18 cellular contexts compared by ENCODE assay signal in the genomic region with DNA sequence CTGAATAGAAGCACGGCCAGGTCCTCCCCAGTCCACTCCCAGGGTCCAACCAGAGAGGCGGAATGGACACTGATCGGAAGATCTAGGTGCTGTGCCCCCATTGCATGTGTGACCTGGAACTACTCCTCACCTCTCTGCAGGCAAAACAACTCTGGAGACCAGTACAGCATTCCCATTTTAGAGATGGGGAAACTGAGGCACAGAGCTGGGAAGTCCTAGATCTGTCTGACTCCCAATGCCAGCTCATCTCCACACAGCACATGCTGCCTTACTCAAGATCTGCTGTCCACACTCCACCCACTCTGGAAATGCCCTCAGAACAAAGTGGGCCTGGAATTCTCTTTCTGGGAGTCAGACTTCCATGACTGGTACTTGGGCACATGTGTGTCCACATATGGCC. TPM values are rescaled to one million over a fixed set of nuclear protein-coding genes. Genes with fewer than 3 reads are reported as not detected.
DNase-seq lines count a peak whose midpoint lies in the region; FAIRE-seq and TF ChIP-seq lines count a peak whose summit lies in the region.
"Had no signal": no experiment of that assay in that cellular context is flagged by ENCODE, and none has a peak within 500 bp of the region (broad histone marks: within the 10 kb centered on the region; RNA-seq: fewer than 3 reads in every experiment).

No MANE protein-coding gene starts in this region.

- H4K8ac ChIP-seq in mesenchymal stem cell (ENCODE audit: low read length): no peak overlapping the region

- no peaks in the 10 kb centered on the region for H3K79me2 ChIP-seq in astrocyte (ENCODE audit: insufficient read depth, low read length)

- no peak overlapping the region for H3K18ac ChIP-seq in mesenchymal stem cell (ENCODE audit: low read depth in 1 of 2, low read length in 2 of 2)

- H3K23ac ChIP-seq in mesenchymal stem cell (ENCODE audit: low read length in 2 of 2): no peak overlapping the region

- peaks cover 2% of the 10 kb centered on the region for H3K9me3 Mint-ChIP-seq in astrocyte (ENCODE audit: unreplicated experiment)
- H3K9me3 Mint-ChIP-seq: GM23338, H9 had no signal

- peak overlapping the region in 1 of 11 experiments; percentile 76; a peak in 1 of 22 replicates for H3K27ac ChIP-seq in BLaER1 treated with 17β-estradiol and CSF1 and Interleukin-3, amounts not matched to agents 10 nM and 100 nM
- H3K27ac ChIP-seq in astrocyte (ENCODE audit: low read depth, low read length): no peak overlapping the region
- H3K27ac ChIP-seq in mesenchymal stem cell (ENCODE audit: low read length, poor library complexity, severe bottlenecking): no peak overlapping the region

- H3K36me3 ChIP-seq in BLaER1 treated with 17β-estradiol and CSF1 and Interleukin-3, amounts not matched to agents 10 nM and 100 nM: no peaks in the 10 kb centered on the region
- H3K36me3 ChIP-seq in astrocyte (ENCODE audit: insufficient read depth, low read length) (no peaks in the 10 kb centered on the region), mesenchymal stem cell (ENCODE audit: control insufficient read depth in 1 of 2, insufficient read depth in 2 of 2, low read depth in 1 of 2, low read length in 2 of 2) (no peaks in the 10 kb centered on the region), H7 (replicated peaks; ENCODE audit: control insufficient read depth, insufficient read depth, low read length) (no peaks in the 10 kb centered on the region)
- H3K36me3 ChIP-seq: BE2C had no signal

- peak overlapping the region; percentile 7 for H2AK5ac ChIP-seq in mesenchymal stem cell (ENCODE audit: low read length, severe bottlenecking)

- peak overlapping the region; percentile 79 to 98 (median 87) for H3K4me2 ChIP-seq in BLaER1 treated with 17β-estradiol and CSF1 and Interleukin-3, amounts not matched to agents 10 nM and 100 nM
- H3K4me2 ChIP-seq in astrocyte (ENCODE audit: low read length): no peak overlapping the region
- no peak overlapping the region for H3K4me2 ChIP-seq in mesenchymal stem cell (ENCODE audit: low read length, poor library complexity, severe bottlenecking)
- H3K4me2 ChIP-seq: GM23338 had no signal

- TF ChIP-seq CTCF in astrocyte (IDR thresholded peaks at IDR 0.05; ENCODE audit: insufficient read depth, low read depth, low read length): no peak

- H3K36me3 Mint-ChIP-seq in astrocyte (ENCODE audit: low read depth, unreplicated experiment): no peaks in the 10 kb centered on the region
- H3K36me3 Mint-ChIP-seq: CD4-positive, CD25-positive, alpha-beta regulatory T cell had no signal

- H4K91ac ChIP-seq in mesenchymal stem cell (ENCODE audit: low read length): no peak overlapping the region

- no peak for DNase-seq in astrocyte (ENCODE audit: low read depth)
- no peak for DNase-seq in mesenchymal stem cell
- no peak for DNase-seq in NCI-H1092 (lab: John Stamatoyannopoulos, UW)
- DNase-seq in H7: no peak
- DNase-seq in NCI-H1694 treated with DMSO at 0.1 percent for 48 hours (lab: John Stamatoyannopoulos, UW): no peak
- DNase-seq in RPMI8226: no peak
- DNase-seq: BE2C; Calu3; CD4-positive, CD25-positive, alpha-beta regulatory T cell; DMS 273 treated with DMSO at 0.1 percent for 48 hours; H9; IMR-90 had no signal

- H2BK12ac ChIP-seq in mesenchymal stem cell (ENCODE audit: low read length in 2 of 2): no peak overlapping the region

- no peak overlapping the region for H3K14ac ChIP-seq in mesenchymal stem cell (ENCODE audit: low read length in 2 of 2)

- no peaks in the 10 kb centered on the region for H3K9me3 ChIP-seq in BLaER1 treated with 17β-estradiol and CSF1 and Interleukin-3, amounts not matched to agents 10 nM and 100 nM (replicated peaks in 1 of 11)
- H3K9me3 ChIP-seq in astrocyte (ENCODE audit: insufficient read depth, low read depth, low read length) (no peaks in the 10 kb centered on the region), mesenchymal stem cell (ENCODE audit: control insufficient read depth, low read length) (no peaks in the 10 kb centered on the region)
- H3K9me3 ChIP-seq: BE2C had no signal

- peak overlapping the region; percentile 60 for H3K4me3 Mint-ChIP-seq in astrocyte (ENCODE audit: unreplicated experiment)
- H3K4me3 Mint-ChIP-seq: GM23338, H9 had no signal

- peaks cover 44 to 70% (median 63%) of the 10 kb centered on the region in 10 experiments for H3K4me1 ChIP-seq in BLaER1 treated with 17β-estradiol and CSF1 and Interleukin-3, amounts not matched to agents 10 nM and 100 nM
- peaks cover 12% of the 10 kb centered on the region for H3K4me1 ChIP-seq in astrocyte (ENCODE audit: insufficient read depth, low read length)
- H3K4me1 ChIP-seq in mesenchymal stem cell (ENCODE audit: control insufficient read depth, insufficient read depth, low read depth, low read length): peaks cover 53% of the 10 kb centered on the region
- H3K4me1 ChIP-seq: BE2C had no signal

- peaks cover 36% of the 10 kb centered on the region for H3K27me3 Mint-ChIP-seq in astrocyte (ENCODE audit: low read depth, unreplicated experiment)

- peak overlapping the region in 2 of 11 experiments; percentile 56 to 64; a peak in 1 of 22 replicates for H3K9ac ChIP-seq in BLaER1 treated with 17β-estradiol and CSF1 and Interleukin-3, amounts not matched to agents 10 nM and 100 nM
- H3K9ac ChIP-seq in astrocyte (ENCODE audit: low read length): no peak overlapping the region
- H3K9ac ChIP-seq in mesenchymal stem cell (ENCODE audit: low read length): no peak overlapping the region

- H3K4ac ChIP-seq in mesenchymal stem cell (ENCODE audit: low read depth in 1 of 2, low read length in 2 of 2): no peak overlapping the region

- H4K20me1 ChIP-seq in BLaER1 treated with 17β-estradiol and CSF1 and Interleukin-3, amounts not matched to agents 10 nM and 100 nM: peaks cover 0 to 8% (median 0%) of the 10 kb centered on the region in 11 experiments; a peak in 2 of 22 replicates
- H4K20me1 ChIP-seq in astrocyte (ENCODE audit: insufficient read depth, low read length): no peaks in the 10 kb centered on the region

- peaks cover 23 to 53% (median 49%) of the 10 kb centered on the region in 11 experiments for H3K27me3 ChIP-seq in BLaER1 treated with 17β-estradiol and CSF1 and Interleukin-3, amounts not matched to agents 10 nM and 100 nM
- H3K27me3 ChIP-seq in astrocyte (ENCODE audit: insufficient read depth, low read length) (peaks cover 13% of the 10 kb centered on the region), mesenchymal stem cell (ENCODE audit: control insufficient read depth in 1 of 2, insufficient read depth in 1 of 2, low read length in 2 of 2) (peaks cover 0 to 9% of the 10 kb centered on the region in 2 experiments), H7 (ENCODE audit: control insufficient read depth, insufficient read depth, low read length) (peaks cover 42% of the 10 kb centered on the region)
- H3K27me3 ChIP-seq: BE2C had no signal

- no peak overlapping the region for H3K4me3 ChIP-seq in BLaER1 treated with 17β-estradiol and CSF1 and Interleukin-3, amounts not matched to agents 10 nM and 100 nM
- no peak overlapping the region for H3K4me3 ChIP-seq in astrocyte (ENCODE audit: insufficient read depth, low read depth, low read length)
- H3K4me3 ChIP-seq in mesenchymal stem cell (ENCODE audit: insufficient read depth in 1 of 2, low read depth in 1 of 2, low read length in 2 of 2): no peak overlapping the region
- H3K4me3 ChIP-seq in H7 (ENCODE audit: insufficient read depth, low read depth, low read length): no peak overlapping the region
- H3K4me3 ChIP-seq: GM23338 had no signal

- no peak for FAIRE-seq in astrocyte (lab: Jason Lieb, UNC)
- FAIRE-seq: A204.1, GM18507 had no signal

- H2AFZ ChIP-seq in astrocyte (ENCODE audit: low read depth, low read length) (no peak overlapping the region), mesenchymal stem cell (ENCODE audit: low read depth, low read length) (no peak overlapping the region)
- H2AFZ ChIP-seq: GM23338 had no signal

- H3K27ac Mint-ChIP-seq in astrocyte (ENCODE audit: unreplicated experiment): no peak overlapping the region
- H3K27ac Mint-ChIP-seq: CD4-positive, CD25-positive, alpha-beta regulatory T cell; GM23338 had no signal

- peaks cover 2% of the 10 kb centered on the region for H3K79me1 ChIP-seq in mesenchymal stem cell (replicated peaks; ENCODE audit: low read length, poor library complexity, severe bottlenecking)

- peaks cover 31% of the 10 kb centered on the region for H3K4me1 Mint-ChIP-seq in astrocyte (ENCODE audit: low read depth, unreplicated experiment)

- no peak overlapping the region for H2BK15ac ChIP-seq in mesenchymal stem cell (ENCODE audit: low read depth, poor library complexity, severe bottlenecking)

- 97% methylated on average over 3 of the region's 3 CpGs for WGBS in mesenchymal stem cell

- no peak overlapping the region for H2BK5ac ChIP-seq in mesenchymal stem cell (ENCODE audit: low read depth, low read length, poor library complexity, severe bottlenecking)

- no peak overlapping the region for H2BK120ac ChIP-seq in mesenchymal stem cell (ENCODE audit: low read depth, low read length)

RNA-seq across cellular contexts. Expression of a gene that starts 3.0 kb away (rescaled TPM):
- 3.4 and 10.8 TPM in 2 replicates for total RNA-seq in astrocyte
- polyA plus RNA-seq in mesenchymal stem cell (2013, experiment 1 of 2): 0.25 TPM
- 0.22 TPM for polyA plus RNA-seq in mesenchymal stem cell (2013, experiment 2 of 2)
- total RNA-seq in H7 (2014; rRNA removed; shearing (Covaris generic)): 1.6 TPM in 2 replicates
- total RNA-seq: Calu3; CD4-positive, CD25-positive, alpha-beta regulatory T cell; HT-29 had no signal

RNA-seq across cellular contexts. Expression of a gene that starts 27.2 kb away (rescaled TPM):
- 87.1 and 87.6 TPM in 2 replicates for total RNA-seq in astrocyte
- polyA plus RNA-seq in mesenchymal stem cell (2013, experiment 1 of 2): 78.6 TPM
- polyA plus RNA-seq in mesenchymal stem cell (2013, experiment 2 of 2): 81.9 TPM
- total RNA-seq in H7 (2014; rRNA removed; shearing (Covaris generic)): 97.3 and 111 TPM in 2 replicates

RNA-seq across cellular contexts. Expression of a gene that starts 33.4 kb away (rescaled TPM):
- 28.7 and 32.2 TPM in 2 replicates for total RNA-seq in astrocyte
- polyA plus RNA-seq in mesenchymal stem cell (2013, experiment 1 of 2): 15.5 TPM
- polyA plus RNA-seq in mesenchymal stem cell (2013, experiment 2 of 2): 16.6 TPM
- 112 and 116 TPM in 2 replicates for total RNA-seq in H7 (2014; rRNA removed; shearing (Covaris generic))

RNA-seq across cellular contexts. Expression of a gene that starts 33.9 kb away (rescaled TPM):
- 259 and 271 TPM in 2 replicates for total RNA-seq in astrocyte
- 97.8 TPM for polyA plus RNA-seq in mesenchymal stem cell (2013, experiment 1 of 2)
- 97.8 TPM for polyA plus RNA-seq in mesenchymal stem cell (2013, experiment 2 of 2)
- 146 TPM in 2 replicates for total RNA-seq in H7 (2014; rRNA removed; shearing (Covaris generic))

RNA-seq across cellular contexts. Expression of a gene that starts 38.2 kb away (rescaled TPM):
- 0.38 and 0.39 TPM in 2 replicates for total RNA-seq in astrocyte
- polyA plus RNA-seq in mesenchymal stem cell (2013, experiment 1 of 2): 0.23 TPM
- polyA plus RNA-seq in mesenchymal stem cell (2013, experiment 2 of 2): 0.29 TPM
- total RNA-seq in H7 (2014; rRNA removed; shearing (Covaris generic)): 1.0 and 1.2 TPM in 2 replicates
- total RNA-seq: Daoy, HT-29 had no signal
- polyA plus RNA-seq: CD4-positive, CD25-positive, alpha-beta regulatory T cell; IMR-90 had no signal

Comparison
In these comparisons a context has a peak if more than half of its experiments do, and no peak if none do; other contexts are left out.
1. H3K4me2 ChIP-seq: peak in BLaER1 treated with 17β-estradiol and CSF1 and Interleukin-3, amounts not matched to agents 10 nM and 100 nM (11 of 11); none in astrocyte (single experiment) and mesenchymal stem cell (single experiment).